ENCODE assay signal across 9 cellular contexts in the genomic region with DNA sequence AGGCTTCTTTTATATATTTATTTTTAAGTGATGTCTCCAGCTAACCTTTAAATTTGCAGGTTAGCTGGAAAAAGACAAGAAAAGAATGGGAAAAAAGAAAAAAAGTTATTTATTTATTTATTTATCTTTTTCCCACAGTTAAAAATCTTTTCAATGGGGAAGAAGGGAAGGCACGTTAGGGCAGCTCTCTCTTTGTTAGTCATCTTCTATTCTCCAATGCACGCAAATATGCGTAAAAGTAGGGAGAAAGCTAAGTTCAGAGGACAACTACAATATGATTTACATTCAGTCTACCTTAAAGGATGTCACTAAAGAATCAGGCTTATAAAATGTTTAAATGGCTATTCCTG. TPM values are rescaled to one million over a fixed set of nuclear protein-coding genes. Genes with fewer than 3 reads are reported as not detected.
DNase-seq lines count a peak whose midpoint lies in the region; ATAC-seq and TF ChIP-seq lines count a peak whose summit lies in the region.
"Had no signal": no experiment of that assay in that cellular context is flagged by ENCODE, and none has a peak within 500 bp of the region (broad histone marks: within the 10 kb centered on the region; RNA-seq: fewer than 3 reads in every experiment).

No MANE protein-coding gene starts in this region.

- H3K79me2 ChIP-seq in GM23248 (ENCODE audit: insufficient read depth): no peaks in the 10 kb centered on the region

- peak overlapping the region; percentile 97 for H3K4me2 ChIP-seq in GM23248 (ENCODE audit: unreplicated experiment)

- in situ Hi-C loops in GM23248 (cut with MboI): no loop called here

- H2AFZ ChIP-seq in GM23248: peak overlapping the region; percentile 96

- TF ChIP-seq POLR2A in prostate gland (IDR thresholded peaks at IDR 0.05): no peak

- intact Hi-C loops in prostate gland (cut with DNase I): no loop called here

- peak overlapping the region; percentile 87 for H3K4me3 ChIP-seq in GM23248
- peak overlapping the region; percentile 45 for H3K4me3 ChIP-seq in WERI-Rb-1 (ENCODE audit: low read depth, low read length)
- H3K4me3 ChIP-seq in fibroblast of pulmonary artery (replicated peaks; ENCODE audit: low read depth, low read length): peak overlapping the region; percentile 55
- H3K4me3 ChIP-seq in prostate gland: peak overlapping the region; percentile 10 to 31

- TF ChIP-seq CTCF in WERI-Rb-1 (IDR thresholded peaks at IDR 0.05; ENCODE audit: low read depth, low read length): no peak
- TF ChIP-seq CTCF in fibroblast of pulmonary artery (IDR thresholded peaks at IDR 0.05; ENCODE audit: low read length, missing control alignments): no peak
- TF ChIP-seq CTCF in prostate gland (IDR thresholded peaks at IDR 0.05): no peak

- peaks cover 14% of the 10 kb centered on the region for H3K4me1 ChIP-seq in GM23248 (ENCODE audit: insufficient read depth)
- H3K4me1 ChIP-seq in prostate gland (replicated peaks): no peaks in the 10 kb centered on the region

- H3K9me3 ChIP-seq in GM23248 (ENCODE audit: low read depth) (no peaks in the 10 kb centered on the region), WERI-Rb-1 (ENCODE audit: severe bottlenecking) (no peaks in the 10 kb centered on the region), prostate gland (no peaks in the 10 kb centered on the region)

- H3K27me3 ChIP-seq in GM23248 (replicated peaks; ENCODE audit: insufficient read depth): no peaks in the 10 kb centered on the region
- H3K27me3 ChIP-seq in WERI-Rb-1 (ENCODE audit: insufficient read depth, low read depth, severe bottlenecking): no peaks in the 10 kb centered on the region
- no peaks in the 10 kb centered on the region for H3K27me3 ChIP-seq in prostate gland (replicated peaks; ENCODE audit: insufficient read depth)

- H3K9me2 ChIP-seq in GM23248 (ENCODE audit: insufficient read depth): no peaks in the 10 kb centered on the region

- no peak for ATAC-seq in HG02973 (IDR thresholded peaks at IDR 0.05; ENCODE audit: unreplicated experiment)

- 1 to 3% methylated on average over 3 of the region's 3 CpGs for WGBS in GM23248 (ENCODE audit: low coverage in 1 of 2, low lambda C conversion rate in 2 of 2, missing lambda C conversion rate in 2 of 2), 2 experiments
- WGBS in prostate gland: 19% methylated on average over 3 of the region's 3 CpGs

- H3K36me3 ChIP-seq in GM23248 (ENCODE audit: low read depth): no peaks in the 10 kb centered on the region
- H3K36me3 ChIP-seq in WERI-Rb-1: no peaks in the 10 kb centered on the region
- H3K36me3 ChIP-seq in prostate gland: no peaks in the 10 kb centered on the region

- peaks cover 25% of the 10 kb centered on the region for H3F3A ChIP-seq in GM23248 (ENCODE audit: insufficient read depth)

- peak overlapping the region; percentile 99 for H3K9ac ChIP-seq in GM23248

- H3K27ac ChIP-seq in GM23248 (peak overlapping the region; percentile 96), WERI-Rb-1 (no peak overlapping the region), prostate gland (peak overlapping the region in 1 of 2 donors; percentile 12)

- no peaks in the 10 kb centered on the region for H4K20me1 ChIP-seq in GM23248 (ENCODE audit: insufficient read depth)

- DNase-seq in GM23248 (no peak), WERI-Rb-1 (no peak), fibroblast of pulmonary artery (ENCODE audit: low read depth) (no peak), prostate gland (ENCODE audit: low spot score) (no peak), HCEC 1CT (no peak), NCI-H187 treated with DMSO at 0.1 percent for 48 hours (lab: John Stamatoyannopoulos, UW) (no peak)
- no peak for DNase-seq in activated naive CD4-positive, alpha-beta T cell treated with anti-CD3 and anti-CD28 coated beads, Interleukin-2, amount 50 U/mL, for 16 hours
- DNase-seq: GF-D8 had no signal

RNA-seq across cellular contexts. Expression of gene GPR85, which starts 0.3 kb away (rescaled TPM):
- 5.1 and 7.2 TPM in 2 replicates for total RNA-seq in GM23248 (2014; rRNA removed; shearing (Covaris generic))
- polyA plus RNA-seq in GM23248 (2016; fragmentation: Nextera tagmentation; extraction: Ambion mirVana): 1.3 and 1.8 TPM in 2 replicates
- 1 to 10 TPM in 1 of 2 donors, under 1 TPM in 1; 0.50 to 2.6 TPM for total RNA-seq in prostate gland

RNA-seq across cellular contexts. Expression of gene SMIM30, which starts 31.5 kb away (rescaled TPM):
- total RNA-seq in GM23248 (2014; rRNA removed; shearing (Covaris generic)): 60.3 and 63.9 TPM in 2 replicates
- 99.7 and 106 TPM in 2 replicates for polyA plus RNA-seq in GM23248 (2016; fragmentation: Nextera tagmentation; extraction: Ambion mirVana)
- 10 to 100 TPM; 28.2 to 47.4 TPM for total RNA-seq in prostate gland

Comparison
In these comparisons a context has a peak if more than half of its experiments do, and no peak if none do; other contexts are left out.
1. H3K4me3 ChIP-seq: peak in every context shown above with its lines; median percentile 87 in GM23248; 55 in fibroblast of pulmonary artery; 45 in WERI-Rb-1; 20 in prostate gland.